In genomic region chr6:144095134-144096002, GRCh38 we compare ENCODE assay signal across 8 cellular contexts.
DNase-seq lines count a peak whose midpoint lies in the region; ATAC-seq and TF ChIP-seq lines count a peak whose summit lies in the region.

TSS of gene SF3B5 (minus strand) at chr6:144095573. CDS start at chr6:144095497, 76 bp downstream.

- no peak; the same call in 1 of the 2 replicates for TF ChIP-seq CTCF in AG09319 (IDR thresholded peaks at IDR 0.05; ENCODE audit: low read depth, low read length)

- ATAC-seq in GM19035 (IDR thresholded peaks at IDR 0.05; ENCODE audit: unreplicated experiment) (peak; percentile 94), HG03354 (IDR thresholded peaks at IDR 0.05; ENCODE audit: poor library complexity, severe bottlenecking, unreplicated experiment) (peak; percentile 94)
- peak; percentile 97 to 98 for ATAC-seq in activated CD4-positive, CD25-positive, alpha-beta regulatory T cell treated with anti-CD3 and anti-CD28 coated beads, Interleukin-2, amount 50 U/mL, for 24 hours

- DNase-seq in AG09319 (ENCODE audit: extremely low read depth, low read depth): peak; percentile 99
- DNase-seq in NCI-H446 treated with DMSO at 0.1 percent for 48 hours (lab: John Stamatoyannopoulos, UW): peak; percentile 97
- DNase-seq in cerebellar cortex (ENCODE audit: low spot score): peak; percentile 100
- DNase-seq in iris pigment epithelial cell (ENCODE audit: low read depth): peak; percentile 100
- DNase-seq in stimulated activated CD4-positive, alpha-beta T cell treated with anti-CD3 and anti-CD28 coated beads, Interleukin-12 subunit alpha, Interleukin-12 subunit beta, amount 100 ng/mL, for 24 hours (ENCODE audit: low read depth in 2 of 2): peak; percentile 94 to 96

Comparison
In these comparisons a context has a peak if more than half of its experiments do, and no peak if none do; other contexts are left out.
1. Peak in every context shown above with its lines: DNase-seq and ATAC-seq.